ENCODE assay signal across 1 cellular context in the genomic region with DNA sequence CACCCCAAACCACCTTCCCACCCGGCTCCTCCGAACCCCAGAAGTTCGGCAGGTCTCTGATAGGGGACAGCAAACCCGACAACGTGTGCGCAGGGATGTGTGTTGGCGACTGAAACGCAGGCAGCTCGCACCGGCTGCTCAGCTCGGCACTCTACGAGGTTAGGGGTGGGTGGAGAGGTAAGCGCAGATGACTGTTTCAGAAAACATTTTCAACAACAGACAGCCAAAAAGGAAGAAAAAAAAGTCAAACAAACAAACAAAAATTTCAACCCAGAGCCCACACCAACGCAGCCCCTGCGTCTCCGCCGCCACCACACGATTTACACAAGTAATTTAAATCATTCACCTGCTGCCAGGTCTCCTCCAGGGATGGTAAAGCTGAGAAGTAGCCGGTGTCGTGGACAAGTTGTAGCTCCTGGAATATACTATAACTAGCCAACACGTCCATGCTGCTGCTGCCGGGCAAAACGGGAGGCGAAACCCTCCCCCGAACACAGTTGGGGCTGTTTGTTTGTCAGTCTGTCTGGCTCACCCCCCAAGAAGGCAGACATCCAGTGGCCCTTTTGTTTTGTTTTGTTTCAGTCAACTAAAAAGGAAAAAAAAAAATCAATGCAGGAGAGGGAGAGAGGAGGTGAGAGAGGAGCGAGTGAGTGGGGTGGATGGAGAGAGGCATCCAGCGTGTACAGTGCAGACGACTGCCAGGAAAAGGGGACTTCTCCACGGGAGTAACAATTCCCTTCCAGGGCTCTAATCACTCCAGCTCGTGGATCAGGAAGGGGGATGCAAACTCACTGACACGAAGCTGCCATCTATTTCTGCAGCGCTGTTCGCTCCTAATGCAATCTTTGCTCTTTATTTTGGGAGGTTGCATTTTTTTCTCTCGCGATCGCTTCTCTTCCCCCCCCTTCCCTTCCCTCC.
TF ChIP-seq lines count a peak whose summit lies in the region.

A gene (minus strand): TSS at position 828 of the 918 bp plus-strand sequence. CDS start 380 bp downstream, at position 448.

TF ChIP-seq in H1, 55 proteins besides CTCF, POLR2A, EP300 and RAD21 (continued from another document):
- TF ChIP-seq CBX8 (IDR thresholded peaks at IDR 0.05; ENCODE audit: borderline replicate concordance, low read depth, low read length) (no peak), TAF1 (IDR thresholded peaks at IDR 0.05; ENCODE audit: low read depth, low read length) (peak; percentile 75)
